Comparison of ENCODE assay signal across 1 cellular context in genomic region chr5:99037668-99038067, GRCh38.
TF ChIP-seq lines count a peak whose summit lies in the region.

No MANE protein-coding gene starts in this region.

TF ChIP-seq in GM23338, 12 proteins besides CTCF, POLR2A, EP300 and RAD21 (continued from another document):
- TF ChIP-seq ZNF462 (CRISPR knock-in tag; IDR thresholded peaks at IDR 0.05) (no peak), ETS1 (IDR thresholded peaks at IDR 0.05) (no peak), JUNB (IDR thresholded peaks at IDR 0.05; ENCODE audit: unreplicated experiment) (no peak), EZH2 (IDR thresholded peaks at IDR 0.05; ENCODE audit: low read depth, unreplicated experiment) (no peak), ZNF331 (CRISPR knock-in tag; IDR thresholded peaks at IDR 0.05; ENCODE audit: low read depth) (no peak), STAT1 (IDR thresholded peaks at IDR 0.05; ENCODE audit: unreplicated experiment) (no peak), ZNF114 (CRISPR knock-in tag; IDR thresholded peaks at IDR 0.05) (no peak), POLR2AphosphoS5 (IDR thresholded peaks at IDR 0.05; ENCODE audit: low read depth) (no peak), EZH2phosphoT487 (IDR thresholded peaks at IDR 0.05; ENCODE audit: unreplicated experiment) (no peak), NANOG (IDR thresholded peaks at IDR 0.05; ENCODE audit: borderline replicate concordance) (no peak)
- TF ChIP-seq, protein P1, sequence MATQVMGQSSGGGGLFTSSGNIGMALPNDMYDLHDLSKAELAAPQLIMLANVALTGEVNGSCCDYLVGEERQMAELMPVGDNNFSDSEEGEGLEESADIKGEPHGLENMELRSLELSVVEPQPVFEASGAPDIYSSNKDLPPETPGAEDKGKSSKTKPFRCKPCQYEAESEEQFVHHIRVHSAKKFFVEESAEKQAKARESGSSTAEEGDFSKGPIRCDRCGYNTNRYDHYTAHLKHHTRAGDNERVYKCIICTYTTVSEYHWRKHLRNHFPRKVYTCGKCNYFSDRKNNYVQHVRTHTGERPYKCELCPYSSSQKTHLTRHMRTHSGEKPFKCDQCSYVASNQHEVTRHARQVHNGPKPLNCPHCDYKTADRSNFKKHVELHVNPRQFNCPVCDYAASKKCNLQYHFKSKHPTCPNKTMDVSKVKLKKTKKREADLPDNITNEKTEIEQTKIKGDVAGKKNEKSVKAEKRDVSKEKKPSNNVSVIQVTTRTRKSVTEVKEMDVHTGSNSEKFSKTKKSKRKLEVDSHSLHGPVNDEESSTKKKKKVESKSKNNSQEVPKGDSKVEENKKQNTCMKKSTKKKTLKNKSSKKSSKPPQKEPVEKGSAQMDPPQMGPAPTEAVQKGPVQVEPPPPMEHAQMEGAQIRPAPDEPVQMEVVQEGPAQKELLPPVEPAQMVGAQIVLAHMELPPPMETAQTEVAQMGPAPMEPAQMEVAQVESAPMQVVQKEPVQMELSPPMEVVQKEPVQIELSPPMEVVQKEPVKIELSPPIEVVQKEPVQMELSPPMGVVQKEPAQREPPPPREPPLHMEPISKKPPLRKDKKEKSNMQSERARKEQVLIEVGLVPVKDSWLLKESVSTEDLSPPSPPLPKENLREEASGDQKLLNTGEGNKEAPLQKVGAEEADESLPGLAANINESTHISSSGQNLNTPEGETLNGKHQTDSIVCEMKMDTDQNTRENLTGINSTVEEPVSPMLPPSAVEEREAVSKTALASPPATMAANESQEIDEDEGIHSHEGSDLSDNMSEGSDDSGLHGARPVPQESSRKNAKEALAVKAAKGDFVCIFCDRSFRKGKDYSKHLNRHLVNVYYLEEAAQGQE (IDR thresholded peaks at IDR 0.05; ENCODE audit: unreplicated experiment): no peak
